ENCODE assay signal across 17 cellular contexts in genomic region chr1:207832796-207833195, GRCh38.
DNase-seq lines count a peak whose midpoint lies in the region; ATAC-seq and TF ChIP-seq lines count a peak whose summit lies in the region.
"Had no signal": no experiment of that assay in that cellular context is flagged by ENCODE, and none has a peak within 500 bp of the region (broad histone marks: within the 10 kb centered on the region; RNA-seq: fewer than 3 reads in every experiment).

No MANE protein-coding gene starts in this region.

- H3K36me3 ChIP-seq in suprapubic skin, result peaks cover 12% of the 10 kb centered on the region

- H3K27me3 ChIP-seq in layer of hippocampus (ENCODE audit: control insufficient read depth, insufficient read depth, low read length) (no peaks in the 10 kb centered on the region), suprapubic skin (no peaks in the 10 kb centered on the region)

- peaks cover 76% of the 10 kb centered on the region for H3K4me1 ChIP-seq in suprapubic skin

- no peak for TF ChIP-seq EP300 in suprapubic skin (IDR thresholded peaks at IDR 0.05)

- H3K4me1 Mint-ChIP-seq in activated T-helper 17 cell treated with anti-CD3 and anti-CD28 coated beads, Interleukin-2, amount 50 U/mL, for 72 hours, result peaks cover 77% of the 10 kb centered on the region

- peak overlapping the region; percentile 89 for H3K27ac Mint-ChIP-seq in activated T-helper 17 cell treated with anti-CD3 and anti-CD28 coated beads, Interleukin-2, amount 50 U/mL, for 72 hours
- H3K27ac Mint-ChIP-seq: type B pancreatic cell had no signal

- no peaks in the 10 kb centered on the region for H3K27me3 Mint-ChIP-seq in activated T-helper 17 cell treated with anti-CD3 and anti-CD28 coated beads, Interleukin-2, amount 50 U/mL, for 72 hours
- H3K27me3 Mint-ChIP-seq: type B pancreatic cell had no signal

- H3K27ac ChIP-seq in layer of hippocampus (ENCODE audit: low read depth, low read length) (peak overlapping the region; percentile 36), suprapubic skin (peak overlapping the region; percentile 64)

- peak; percentile 49 for DNase-seq in activated effector memory CD4-positive, alpha-beta T cell treated with anti-CD3 and anti-CD28 coated beads, Interleukin-2, amount 50 U/mL, for 16 hours
- DNase-seq in activated effector memory CD4-positive, alpha-beta T cell treated with Interleukin-2 at 50 U/mL for 16 hours, result no peak
- DNase-seq in suprapubic skin (ENCODE audit: low spot score in 2 of 2) (peak; percentile 26 to 49), MV-4-11 (lab: John Stamatoyannopoulos, UW) (no peak), mucosa of gallbladder (ENCODE audit: low spot score) (no peak)
- DNase-seq: activated CD4-positive, alpha-beta T cell treated with anti-CD3 and anti-CD28 coated beads, Interleukin-2, amount 50 U/mL, for 4 hours; amniotic stem cell; dermis blood vessel endothelial cell; DMS 273 treated with DMSO at 0.1 percent for 48 hours; kidney glomerular epithelial cell; NCI-H1105 treated with DMSO at 0.1 percent for 48 hours; PC-3 had no signal

- 93% methylated on average over 8 of the region's 8 CpGs for WGBS in suprapubic skin

- no peak for TF ChIP-seq CTCF in suprapubic skin (IDR thresholded peaks at IDR 0.05)

- H3K9me3 ChIP-seq in suprapubic skin, result no peaks in the 10 kb centered on the region

- no peak overlapping the region for H3K4me3 ChIP-seq in suprapubic skin

- peak overlapping the region; percentile 70 for H3K4me3 Mint-ChIP-seq in activated T-helper 17 cell treated with anti-CD3 and anti-CD28 coated beads, Interleukin-2, amount 50 U/mL, for 72 hours
- H3K4me3 Mint-ChIP-seq: type B pancreatic cell had no signal

- H3K9me3 Mint-ChIP-seq in activated T-helper 17 cell treated with anti-CD3 and anti-CD28 coated beads, Interleukin-2, amount 50 U/mL, for 72 hours, result no peaks in the 10 kb centered on the region
- H3K9me3 Mint-ChIP-seq: type B pancreatic cell had no signal

- peaks cover 48% of the 10 kb centered on the region for H3K36me3 Mint-ChIP-seq in activated T-helper 17 cell treated with anti-CD3 and anti-CD28 coated beads, Interleukin-2, amount 50 U/mL, for 72 hours (ENCODE audit: low read depth)
- H3K36me3 Mint-ChIP-seq: type B pancreatic cell had no signal

- no peak for TF ChIP-seq POLR2A in suprapubic skin (IDR thresholded peaks at IDR 0.05)

- ATAC-seq in activated T-helper 17 cell treated with anti-CD3 and anti-CD28 coated beads, Interleukin-2, amount 50 U/mL, for 72 hours (replicated peaks), result no peak
- no peak for ATAC-seq in activated CD4-positive, CD25-positive, alpha-beta regulatory T cell treated with anti-CD3 and anti-CD28 coated beads, Interleukin-2, amount 50 U/mL, for 24 hours
- ATAC-seq: HepG2, PC-3 had no signal

Comparison
In these comparisons a context has a peak if more than half of its experiments do, and no peak if none do; other contexts are left out.
1. DNase-seq: peak in activated effector memory CD4-positive, alpha-beta T cell treated with anti-CD3 and anti-CD28 coated beads, Interleukin-2, amount 50 U/mL, for 16 hours (single experiment) and suprapubic skin (2 of 2); none in activated effector memory CD4-positive, alpha-beta T cell treated with Interleukin-2 at 50 U/mL for 16 hours (single experiment), MV-4-11 (single experiment) and mucosa of gallbladder (single experiment).